In the genomic region with DNA sequence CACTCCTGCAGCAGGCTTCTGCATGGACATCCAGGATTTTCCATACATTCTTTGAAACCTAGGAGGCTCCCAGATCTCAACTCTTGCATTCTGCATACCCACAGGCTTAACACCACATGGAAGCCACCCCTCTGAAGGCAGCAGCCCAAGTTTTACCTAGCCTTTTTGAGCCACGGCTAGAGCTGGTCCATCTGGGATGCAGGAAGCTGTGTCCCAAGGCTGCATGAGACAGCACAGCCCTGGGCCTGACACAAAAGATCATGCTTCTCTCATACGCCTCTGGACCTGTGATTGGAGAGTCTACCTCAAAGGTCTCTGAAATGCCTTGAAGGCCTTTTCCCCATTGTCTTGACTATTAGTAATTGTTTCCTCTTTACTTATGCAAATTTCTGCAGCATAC, we compare ENCODE assay signal across 1 cellular context.
TF ChIP-seq lines count a peak whose summit lies in the region.

No MANE protein-coding gene starts in this region.

TF ChIP-seq in WTC11, 78 proteins besides CTCF, POLR2A, EP300 and RAD21 (continued from another document):
- TF ChIP-seq, protein P1, sequence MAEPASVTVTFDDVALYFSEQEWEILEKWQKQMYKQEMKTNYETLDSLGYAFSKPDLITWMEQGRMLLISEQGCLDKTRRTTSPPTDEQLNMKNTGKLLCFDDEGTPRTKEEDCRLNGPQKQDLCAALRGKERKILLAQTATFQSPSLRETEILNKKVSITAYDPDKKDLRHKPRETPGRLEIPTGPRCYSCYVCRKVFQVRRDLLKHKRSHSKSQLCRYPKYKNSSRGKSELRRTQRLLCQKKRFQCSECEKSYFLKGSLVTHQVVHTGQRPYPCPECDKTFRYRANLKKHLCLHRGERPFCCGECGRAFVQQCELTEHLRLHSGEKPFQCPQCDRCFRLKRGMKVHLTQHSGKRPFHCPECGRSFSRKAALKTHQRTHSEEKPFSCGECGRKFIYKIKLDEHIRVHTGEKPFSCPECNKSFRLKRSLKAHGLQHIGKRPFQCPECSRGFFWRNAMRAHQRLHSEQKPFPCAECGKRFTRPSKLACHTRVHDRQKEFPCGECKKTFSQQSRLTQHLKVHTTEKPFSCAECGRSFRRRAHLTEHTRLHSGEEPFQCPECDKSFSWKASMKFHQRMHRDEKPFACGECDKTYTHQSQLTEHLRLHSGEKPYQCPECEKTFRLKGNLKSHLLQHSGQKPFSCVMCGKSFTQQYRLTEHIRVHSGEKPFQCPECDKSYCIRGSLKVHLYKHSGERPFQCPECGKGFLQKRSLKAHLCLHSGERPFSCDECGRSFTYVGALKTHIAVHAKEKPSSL (CRISPR knock-in tag; conservative IDR thresholded peaks at IDR 0.05) = no peak
